ENCODE assay signal across 8 cellular contexts in genomic region chr6:31580807-31581437, GRCh38. TPM values are rescaled to one million over a fixed set of nuclear protein-coding genes. Genes with fewer than 3 reads are reported as not detected.
DNase-seq lines count a peak whose midpoint lies in the region; ATAC-seq and TF ChIP-seq lines count a peak whose summit lies in the region.

No MANE protein-coding gene starts in this region.

- H4K91ac ChIP-seq in mesenchymal stem cell (ENCODE audit: low read length): peak overlapping the region; percentile 81

- no peaks in the 10 kb centered on the region for H3K9me3 ChIP-seq in mesenchymal stem cell (ENCODE audit: control insufficient read depth, low read length)

- WGBS in mesenchymal stem cell: under 1% methylated on average over 61 of the region's 63 CpGs

- H3K14ac ChIP-seq in mesenchymal stem cell (ENCODE audit: low read length in 2 of 2): peak overlapping the region in 1 of 2 experiments; percentile 95

- H3K4me3 ChIP-seq in AG04449 (ENCODE audit: low read depth, low read length): peak overlapping the region; percentile 89
- peak overlapping the region; percentile 78 to 97 for H3K4me3 ChIP-seq in mesenchymal stem cell (ENCODE audit: insufficient read depth in 1 of 2, low read depth in 1 of 2, low read length in 2 of 2)

- H3K9ac ChIP-seq in mesenchymal stem cell (ENCODE audit: low read length): peak overlapping the region; percentile 94

- H2BK15ac ChIP-seq in mesenchymal stem cell (ENCODE audit: low read depth, poor library complexity, severe bottlenecking): peak overlapping the region; percentile 71

- peak overlapping the region; percentile 85 to 95 for H3K18ac ChIP-seq in mesenchymal stem cell (ENCODE audit: low read depth in 1 of 2, low read length in 2 of 2)

- H3K36me3 ChIP-seq in mesenchymal stem cell (ENCODE audit: control insufficient read depth in 1 of 2, insufficient read depth in 2 of 2, low read depth in 1 of 2, low read length in 2 of 2): no peaks in the 10 kb centered on the region

- H3K4me2 ChIP-seq in mesenchymal stem cell (ENCODE audit: low read length, poor library complexity, severe bottlenecking): peak overlapping the region; percentile 64

- peaks cover 22% of the 10 kb centered on the region for H3K4me1 ChIP-seq in mesenchymal stem cell (ENCODE audit: control insufficient read depth, insufficient read depth, low read depth, low read length)

- CTCF ChIA-PET in AG04449 (lab: Yijun Ruan, JAX): interaction anchor here (1.1 to 31.3 kb wide), 10 partner anchors 8 to 149 kb away, joined by 3 to 1569 read pairs (median 5); partner anchors contain the start of genes ATP6V1G2, DDX39B, LTA and NCR3
- CTCF ChIA-PET in activated CD4-positive, alpha-beta memory T cell treated with anti-CD3 and anti-CD28 coated beads, Interleukin-2, amount 10 ng/mL, durations not matched to agents 7 days and 5 days (lab: Charles Lee): interaction anchor here (1.0 to 18.7 kb wide), 11 partner anchors 11 to 249 kb away, joined by 3 to 640 read pairs (median 4); partner anchors contain the start of genes ATP6V1G2, BAG6, C6orf47 and DDX39B

- peak overlapping the region; percentile 91 for H3K4me3 Mint-ChIP-seq in activated CD4-positive, alpha-beta memory T cell treated with anti-CD3 and anti-CD28 coated beads, Interleukin-2, amount 10 ng/mL, durations not matched to agents 7 days and 5 days

- H3K36me3 Mint-ChIP-seq in activated CD4-positive, alpha-beta memory T cell treated with anti-CD3 and anti-CD28 coated beads, Interleukin-2, amount 10 ng/mL, durations not matched to agents 7 days and 5 days (ENCODE audit: low read depth): peaks cover 77% of the 10 kb centered on the region

- H3K79me1 ChIP-seq in mesenchymal stem cell (replicated peaks; ENCODE audit: low read length, poor library complexity, severe bottlenecking): peaks cover 10% of the 10 kb centered on the region

- peak overlapping the region; percentile 85 to 87 for H3K4ac ChIP-seq in mesenchymal stem cell (ENCODE audit: low read depth in 1 of 2, low read length in 2 of 2)

- no peak overlapping the region for H2AK5ac ChIP-seq in mesenchymal stem cell (ENCODE audit: low read length, severe bottlenecking)

- peak overlapping the region; percentile 41 for H3K27ac ChIP-seq in mesenchymal stem cell (ENCODE audit: low read length, poor library complexity, severe bottlenecking)

- H2BK120ac ChIP-seq in mesenchymal stem cell (ENCODE audit: low read depth, low read length): peak overlapping the region; percentile 82

- H2BK12ac ChIP-seq in mesenchymal stem cell (ENCODE audit: low read length in 2 of 2): peak overlapping the region; percentile 54 to 77

- peaks cover 58% of the 10 kb centered on the region for H3K4me1 Mint-ChIP-seq in activated CD4-positive, alpha-beta memory T cell treated with anti-CD3 and anti-CD28 coated beads, Interleukin-2, amount 10 ng/mL, durations not matched to agents 7 days and 5 days

- H2AFZ ChIP-seq in mesenchymal stem cell (ENCODE audit: low read depth, low read length): peak overlapping the region; percentile 87

- H3K27me3 Mint-ChIP-seq in activated CD4-positive, alpha-beta memory T cell treated with anti-CD3 and anti-CD28 coated beads, Interleukin-2, amount 10 ng/mL, durations not matched to agents 7 days and 5 days: no peaks in the 10 kb centered on the region

- peak; percentile 44 for ATAC-seq in GM18520 (IDR thresholded peaks at IDR 0.05; ENCODE audit: unreplicated experiment)
- peak; percentile 71 for ATAC-seq in HG03354 (IDR thresholded peaks at IDR 0.05; ENCODE audit: poor library complexity, severe bottlenecking, unreplicated experiment)

- H2BK5ac ChIP-seq in mesenchymal stem cell (ENCODE audit: low read depth, low read length, poor library complexity, severe bottlenecking): no peak overlapping the region

- peaks cover 0 to 5% of the 10 kb centered on the region in 2 experiments for H3K27me3 ChIP-seq in mesenchymal stem cell (ENCODE audit: control insufficient read depth in 1 of 2, insufficient read depth in 1 of 2, low read length in 2 of 2)

- peak; percentile 93 for TF ChIP-seq CTCF in AG04449 (IDR thresholded peaks at IDR 0.05; ENCODE audit: insufficient read depth, low read length, missing control alignments)

- no peak for DNase-seq in AG04449 (ENCODE audit: low read depth, low spot score)
- DNase-seq in NCI-H69 (lab: John Stamatoyannopoulos, UW): peak; percentile 87
- DNase-seq in activated CD4-positive, alpha-beta memory T cell treated with anti-CD3 and anti-CD28 coated beads, Interleukin-2, amount 10 ng/mL, durations not matched to agents 7 days and 5 days: peak; percentile 89
- DNase-seq in effector CD8-positive, alpha-beta T cell (lab: John Stamatoyannopoulos, UW): peak; percentile 83
- peak; percentile 85 for DNase-seq in mesenchymal stem cell
- DNase-seq in stimulated activated CD8-positive, alpha-beta memory T cell treated with anti-CD3 and anti-CD28 coated beads, Interleukin-12 subunit alpha, Interleukin-12 subunit beta, amount 100 ng/mL, for 24 hours (ENCODE audit: extremely low read depth): peak; percentile 73

- H3K27ac Mint-ChIP-seq in activated CD4-positive, alpha-beta memory T cell treated with anti-CD3 and anti-CD28 coated beads, Interleukin-2, amount 10 ng/mL, durations not matched to agents 7 days and 5 days: peak overlapping the region; percentile 94

- H4K8ac ChIP-seq in mesenchymal stem cell (ENCODE audit: low read length): peak overlapping the region; percentile 97

- no peaks in the 10 kb centered on the region for H3K9me3 Mint-ChIP-seq in activated CD4-positive, alpha-beta memory T cell treated with anti-CD3 and anti-CD28 coated beads, Interleukin-2, amount 10 ng/mL, durations not matched to agents 7 days and 5 days

- peak overlapping the region in 1 of 2 experiments; percentile 87 for H3K23ac ChIP-seq in mesenchymal stem cell (ENCODE audit: low read length in 2 of 2)

- POLR2A ChIA-PET in AG04449 (lab: Yijun Ruan, JAX): interaction anchor here (0.6 to 1.9 kb wide), 4 partner anchors 12 to 33 kb away, joined by 3 to 4 read pairs (median 4); partner anchors contain the start of gene NFKBIL1
- POLR2A ChIA-PET in activated CD4-positive, alpha-beta memory T cell treated with anti-CD3 and anti-CD28 coated beads, Interleukin-2, amount 10 ng/mL, durations not matched to agents 7 days and 5 days (lab: Charles Lee): interaction anchor here (0.8 to 36.9 kb wide), 12 partner anchors 4 to 1257 kb away, joined by 3 to 1578 read pairs (median 12); partner anchors contain the start of genes ATP6V1G2, CLIC1, CSNK2B and DDX39B

RNA-seq across cellular contexts. Expression of gene LTB, which starts 1.3 kb away (rescaled TPM):
- total RNA-seq in activated CD4-positive, alpha-beta memory T cell treated with anti-CD3 and anti-CD28 coated beads, Interleukin-2, amount 10 ng/mL, durations not matched to agents 7 days and 5 days: 1,000 to 10,000 TPM; 1,185 to 1,194 TPM
- 0.35 TPM for polyA plus RNA-seq in mesenchymal stem cell (2013, experiment 1 of 2)
- 0.05 TPM for polyA plus RNA-seq in mesenchymal stem cell (2013, experiment 2 of 2)

RNA-seq across cellular contexts. Expression of gene LST1, which starts 5.2 kb away (rescaled TPM):
- 10 to 100 TPM; 69.8 to 74.5 TPM for total RNA-seq in activated CD4-positive, alpha-beta memory T cell treated with anti-CD3 and anti-CD28 coated beads, Interleukin-2, amount 10 ng/mL, durations not matched to agents 7 days and 5 days
- polyA plus RNA-seq in mesenchymal stem cell (2013, experiment 1 of 2): 0.30 TPM
- not detected for polyA plus RNA-seq in mesenchymal stem cell (2013, experiment 2 of 2)

RNA-seq across cellular contexts. Expression of gene TNF, which starts 5.6 kb away (rescaled TPM):
- total RNA-seq in activated CD4-positive, alpha-beta memory T cell treated with anti-CD3 and anti-CD28 coated beads, Interleukin-2, amount 10 ng/mL, durations not matched to agents 7 days and 5 days: 100 to 1,000 TPM; 124 to 130 TPM
- polyA plus RNA-seq in mesenchymal stem cell (2013, experiment 1 of 2): not detected
- 0.03 TPM for polyA plus RNA-seq in mesenchymal stem cell (2013, experiment 2 of 2)

RNA-seq across cellular contexts. Expression of gene LTA, which starts 8.8 kb away (rescaled TPM):
- 10 to 100 TPM; 37.2 to 38.4 TPM for total RNA-seq in activated CD4-positive, alpha-beta memory T cell treated with anti-CD3 and anti-CD28 coated beads, Interleukin-2, amount 10 ng/mL, durations not matched to agents 7 days and 5 days
- polyA plus RNA-seq in mesenchymal stem cell (2013, experiment 1 of 2): 0.06 TPM
- polyA plus RNA-seq in mesenchymal stem cell (2013, experiment 2 of 2): not detected

RNA-seq across cellular contexts. Expression of gene NCR3, which starts 11.9 kb away (rescaled TPM):
- total RNA-seq in activated CD4-positive, alpha-beta memory T cell treated with anti-CD3 and anti-CD28 coated beads, Interleukin-2, amount 10 ng/mL, durations not matched to agents 7 days and 5 days: 10 to 100 TPM; 76.4 to 78.3 TPM
- not detected for polyA plus RNA-seq in mesenchymal stem cell (2013, experiment 1 of 2)
- polyA plus RNA-seq in mesenchymal stem cell (2013, experiment 2 of 2): not detected
